9 cellular contexts compared by ENCODE assay signal in the genomic region with DNA sequence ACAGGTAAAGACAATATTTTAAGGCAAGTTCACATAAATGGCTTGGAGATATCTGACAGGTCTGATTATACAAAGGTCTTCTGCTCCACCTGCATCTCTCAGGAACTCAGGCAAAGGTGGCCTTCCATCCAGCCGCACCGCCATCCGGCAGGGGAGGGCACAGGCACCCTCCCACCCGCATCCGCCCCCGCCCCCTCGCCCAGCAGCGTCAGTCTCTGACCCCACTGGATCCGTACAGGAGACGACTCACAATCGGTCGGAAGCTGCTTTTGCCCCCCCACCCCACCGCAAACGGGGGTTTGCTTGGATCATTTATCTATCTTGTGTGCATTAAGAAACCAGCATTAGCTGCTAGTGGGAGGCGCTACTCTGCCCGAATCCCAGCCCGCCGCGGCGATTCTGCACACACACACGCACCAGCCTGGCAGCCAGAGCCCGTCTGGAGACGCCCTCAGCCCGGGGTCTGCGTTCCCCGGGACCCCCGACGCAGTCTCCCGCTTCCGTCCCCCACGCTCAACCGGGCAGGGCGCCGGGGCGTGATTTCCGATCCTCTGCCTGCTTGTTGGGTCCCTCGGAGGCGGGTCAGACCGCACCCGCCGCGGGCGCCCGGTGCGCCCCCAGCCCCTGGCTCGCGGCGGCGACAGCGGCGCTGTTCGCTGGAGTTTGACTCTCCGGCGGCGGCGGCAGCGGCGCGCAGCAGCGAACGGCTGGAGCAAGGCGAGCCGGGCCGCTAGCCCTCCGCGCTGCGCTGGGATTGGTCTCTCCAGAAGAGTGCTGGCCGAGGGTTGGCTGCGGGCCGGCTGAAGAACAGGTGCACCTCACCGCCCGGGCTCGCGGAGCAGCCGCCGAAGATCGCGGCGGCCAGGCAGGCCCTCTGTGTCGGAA. TPM values are rescaled to one million over a fixed set of nuclear protein-coding genes. Genes with fewer than 3 reads are reported as not detected.
DNase-seq lines count a peak whose midpoint lies in the region; ATAC-seq, FAIRE-seq and TF ChIP-seq lines count a peak whose summit lies in the region.
"Had no signal": no experiment of that assay in that cellular context is flagged by ENCODE, and none has a peak within 500 bp of the region (broad histone marks: within the 10 kb centered on the region; RNA-seq: fewer than 3 reads in every experiment).

No MANE protein-coding gene starts in this region.

- H3K4me2 ChIP-seq in A549 (peak overlapping the region; percentile 75), OCI-LY7 (ENCODE audit: low read length) (no peak overlapping the region)

- no peak for TF ChIP-seq EP300 in A549 (IDR thresholded peaks at IDR 0.05)

- no peak for TF ChIP-seq CTCF in A549 (IDR thresholded peaks at IDR 0.05)
- TF ChIP-seq CTCF in HEK293 (tag by site-specific recombination; IDR thresholded peaks at IDR 0.05): no peak
- no peak for TF ChIP-seq CTCF in OCI-LY7 (conservative IDR thresholded peaks at IDR 0.05; ENCODE audit: low read length)

- H3K27ac ChIP-seq in A549 (no peak overlapping the region), HEK293 (ENCODE audit: extremely low read depth, low read depth, low read length) (peak overlapping the region; percentile 72; the same call in 1 of the 2 replicates), OCI-LY7 (ENCODE audit: low read depth, low read length, poor library complexity, severe bottlenecking) (no peak overlapping the region)

- WGBS in A549 (ENCODE audit: missing lambda C conversion rate): 8% methylated on average over 17 of the region's 80 CpGs

- POLR2A ChIA-PET in A549 (lab: Yijun Ruan, JAX) (no interaction called here), HEK293 (lab: Yijun Ruan, JAX) (no interaction called here), OCI-LY7 (lab: Charles Lee) (no interaction called here)

- no peaks in the 10 kb centered on the region for H3K79me2 ChIP-seq in OCI-LY7 (ENCODE audit: insufficient read depth, low read depth, low read length)

- no peak for TF ChIP-seq RAD21 in A549 (conservative IDR thresholded peaks at IDR 0.05 in 1 of 2, IDR thresholded peaks at IDR 0.05 in 1 of 2)

- H3K4me1 ChIP-seq in A549 (no peaks in the 10 kb centered on the region), HEK293 (ENCODE audit: control insufficient read depth, insufficient read depth, low read length) (peaks cover 15% of the 10 kb centered on the region), OCI-LY7 (ENCODE audit: insufficient read depth, low read length, poor library complexity, severe bottlenecking) (no peaks in the 10 kb centered on the region)

- intact Hi-C loops in OCI-LY7 (cut with micrococcal nuclease; ENCODE audit: unreplicated experiment): no loop called here

- H2AFZ ChIP-seq in OCI-LY7 (ENCODE audit: low read length): no peak overlapping the region

- CTCF ChIA-PET in A549 (lab: Yijun Ruan, JAX) (no interaction called here), HEK293 (lab: Yijun Ruan, JAX) (no interaction called here), OCI-LY7 (lab: Charles Lee; ENCODE audit: unreplicated experiment) (no interaction called here)

- H3K9me3 ChIP-seq in A549 (no peaks in the 10 kb centered on the region), HEK293 (ENCODE audit: control insufficient read depth, insufficient read depth, low read depth, low read length) (no peaks in the 10 kb centered on the region), OCI-LY7 (ENCODE audit: low read length) (no peaks in the 10 kb centered on the region)

- H3K4me3 ChIP-seq in A549 (peak overlapping the region; percentile 40), HEK293 (ENCODE audit: low read depth, low read length) (peak overlapping the region; percentile 54), OCI-LY7 (ENCODE audit: low read depth, low read length, poor library complexity, severe bottlenecking) (no peak overlapping the region)

- no peak for TF ChIP-seq POLR2A in A549 (IDR thresholded peaks at IDR 0.05; ENCODE audit: low read length)

- no peaks in the 10 kb centered on the region for H3K36me3 ChIP-seq in HEK293 (ENCODE audit: control insufficient read depth in 2 of 2, insufficient read depth in 1 of 2, low read length in 2 of 2)
- H3K36me3 ChIP-seq in OCI-LY7 (ENCODE audit: insufficient read depth, low read length): no peaks in the 10 kb centered on the region

- peak; percentile 68 to 79; a peak in 5 of 6 replicates for ATAC-seq in A549
- peak; percentile 24 for ATAC-seq in stimulated activated naive CD8-positive, alpha-beta T cell treated with anti-CD3 and anti-CD28 coated beads, Interleukin-15, Interleukin-2, amounts not matched to agents 100 U/mL and 50 U/mL, for 24 hours

- FAIRE-seq in A549 (lab: Jason Lieb, UNC): no peak
- FAIRE-seq: TTC549 had no signal

- BruUV-seq in OCI-LY7 (replicated peaks; lab: Mats Ljungman, UMichigan): no TSS peak

- DNase-seq in A549 (ENCODE audit: low read depth in 1 of 2, low spot score in 1 of 2) (no peak), amniotic epithelial cell (ENCODE audit: low read depth) (peak; percentile 73), iPS DF 4.7 (ENCODE audit: extremely low read depth, low spot score) (peak; percentile 30), NK-92 (lab: John Stamatoyannopoulos, UW; ENCODE audit: unreplicated experiment) (no peak), OCI-LY7 (ENCODE audit: low spot score) (no peak), NCI-H2196 (lab: John Stamatoyannopoulos, UW; ENCODE audit: unreplicated experiment) (no peak)
- DNase-seq in stimulated activated naive CD8-positive, alpha-beta T cell treated with anti-CD3 and anti-CD28 coated beads, Interleukin-15, Interleukin-2, amounts not matched to agents 100 U/mL and 50 U/mL, for 24 hours: peak; percentile 5

- H4K20me1 ChIP-seq in OCI-LY7 (ENCODE audit: insufficient read depth, low read length): no peaks in the 10 kb centered on the region

- no peaks in the 10 kb centered on the region for H3K9me2 ChIP-seq in OCI-LY7 (ENCODE audit: insufficient read depth, low read length)

TF ChIP-seq in A549, 52 proteins besides CTCF, POLR2A, EP300 and RAD21:
- no peak for TF ChIP-seq TFCP2L1 (CRISPR knock-in tag; IDR thresholded peaks at IDR 0.05)

TF ChIP-seq in HEK293, 187 proteins besides CTCF, POLR2A, EP300 and RAD21:
- TF ChIP-seq SP2 (tag by site-specific recombination; IDR thresholded peaks at IDR 0.05) (peak; percentile 33), ZNF335 (tag by site-specific recombination; conservative IDR thresholded peaks at IDR 0.05) (0 out of 2 replicates have a peak, but pooled peaks have one; percentile 21), HOXD13 (CRISPR knock-in tag; IDR thresholded peaks at IDR 0.05; ENCODE audit: borderline replicate concordance) (no peak)
- TF ChIP-seq, protein P1, sequence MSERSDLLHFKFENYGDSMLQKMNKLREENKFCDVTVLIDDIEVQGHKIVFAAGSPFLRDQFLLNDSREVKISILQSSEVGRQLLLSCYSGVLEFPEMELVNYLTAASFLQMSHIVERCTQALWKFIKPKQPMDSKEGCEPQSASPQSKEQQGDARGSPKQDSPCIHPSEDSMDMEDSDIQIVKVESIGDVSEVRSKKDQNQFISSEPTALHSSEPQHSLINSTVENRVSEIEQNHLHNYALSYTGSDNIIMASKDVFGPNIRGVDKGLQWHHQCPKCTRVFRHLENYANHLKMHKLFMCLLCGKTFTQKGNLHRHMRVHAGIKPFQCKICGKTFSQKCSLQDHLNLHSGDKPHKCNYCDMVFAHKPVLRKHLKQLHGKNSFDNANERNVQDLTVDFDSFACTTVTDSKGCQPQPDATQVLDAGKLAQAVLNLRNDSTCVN (tag by site-specific recombination; optimal IDR thresholded peaks at IDR 0.05): peak; percentile 28

RNA-seq across cellular contexts. Expression of a gene that starts 0.8 kb away (rescaled TPM):
- polyA plus RNA-seq in A549 (2011; rRNA removed): not detected in 2 replicates
- polyA plus RNA-seq in A549 (2012; cell fraction: cytosol; rRNA removed): not detected in 2 replicates
- polyA plus RNA-seq in A549 (2012; cell fraction: nucleus; rRNA removed): not detected in 2 replicates
- not detected in 3 replicates for polyA plus RNA-seq in A549 (2017; fragmentation: RNase III; extraction: RNeasy Plus Mini Kit Qiagen cat#74134 plus additional on column Dnase treatment)
- not detected in 2 replicates for polyA minus RNA-seq in A549 (2011; rRNA and poly(A)+ RNA removed)
- not detected in 2 replicates for total RNA-seq in OCI-LY7 (2014; rRNA removed; shearing (Covaris generic))
- total RNA-seq in OCI-LY7 (2022): not detected in 2 replicates

Comparison
In these comparisons a context has a peak if more than half of its experiments do, and no peak if none do; other contexts are left out.
1. DNase-seq: peak in amniotic epithelial cell (single experiment), iPS DF 4.7 (single experiment) and stimulated activated naive CD8-positive, alpha-beta T cell treated with anti-CD3 and anti-CD28 coated beads, Interleukin-15, Interleukin-2, amounts not matched to agents 100 U/mL and 50 U/mL, for 24 hours (single experiment); none in A549 (0 of 2), NK-92 (single experiment), OCI-LY7 (single experiment) and NCI-H2196 (single experiment).